Comparison of ENCODE assay signal across 8 cellular contexts in genomic region chr1:9721606-9722377, GRCh38.
DNase-seq lines count a peak whose midpoint lies in the region; ATAC-seq and TF ChIP-seq lines count a peak whose summit lies in the region.

No MANE protein-coding gene starts in this region.

- CTCF ChIA-PET in naive thymus-derived CD4-positive, alpha-beta T cell (lab: Charles Lee) = interaction anchor here (0.6 to 9.7 kb wide), 7 partner anchors 19 to 107 kb away, joined by 3 to 109 read pairs (median 4); no protein-coding TSS in a partner anchor

- peak overlapping the region; percentile 65 for H3K27ac ChIP-seq in naive thymus-derived CD4-positive, alpha-beta T cell (ENCODE audit: low read depth, low read length)
- H3K27ac ChIP-seq in tibial nerve = no peak overlapping the region

- peak; percentile 77 for TF ChIP-seq CTCF in chondrocyte (IDR thresholded peaks at IDR 0.05)
- TF ChIP-seq CTCF in tibial nerve (IDR thresholded peaks at IDR 0.05) = peak; percentile 48 to 74 (median 71)

- H3K4me1 Mint-ChIP-seq in chondrocyte (ENCODE audit: low read depth) = peaks cover 7% of the 10 kb centered on the region
- H3K4me1 Mint-ChIP-seq in naive thymus-derived CD4-positive, alpha-beta T cell = peaks cover 23 to 79% (median 58%) of the 10 kb centered on the region in 7 donors

- H3K27me3 Mint-ChIP-seq in chondrocyte (ENCODE audit: low read depth) = no peaks in the 10 kb centered on the region
- no peaks in the 10 kb centered on the region for H3K27me3 Mint-ChIP-seq in naive thymus-derived CD4-positive, alpha-beta T cell

- POLR2A ChIA-PET in naive thymus-derived CD4-positive, alpha-beta T cell (lab: Charles Lee) = interaction anchor here (1.0 to 13.7 kb wide), 9 partner anchors 9 to 92 kb away, joined by 3 to 280 read pairs (median 5); partner anchors contain the start of gene PIK3CD

- TF ChIP-seq EP300 in tibial nerve (IDR thresholded peaks at IDR 0.05) = no peak

- no peaks in the 10 kb centered on the region for H3K9me3 ChIP-seq in naive thymus-derived CD4-positive, alpha-beta T cell (ENCODE audit: control insufficient read depth in 2 of 3, low read length in 3 of 3)
- H3K9me3 ChIP-seq in tibial nerve = peaks cover 0 to 12% (median 0%) of the 10 kb centered on the region in 4 donors

- peaks cover 27 to 76% (median 40%) of the 10 kb centered on the region in 3 experiments for H3K36me3 ChIP-seq in naive thymus-derived CD4-positive, alpha-beta T cell (ENCODE audit: control insufficient read depth in 2 of 3, insufficient read depth in 3 of 3, low read length in 3 of 3)
- peaks cover 0 to 89% (median 32%) of the 10 kb centered on the region in 3 donors for H3K36me3 ChIP-seq in tibial nerve

- H3K36me3 Mint-ChIP-seq in chondrocyte (ENCODE audit: low read depth) = peaks cover 6% of the 10 kb centered on the region
- peaks cover 0 to 53% (median 39%) of the 10 kb centered on the region in 5 donors for H3K36me3 Mint-ChIP-seq in naive thymus-derived CD4-positive, alpha-beta T cell

- DNase-seq in CD1c-positive myeloid dendritic cell (ENCODE audit: extremely low spot score) = peak; percentile 42
- peak; percentile 86 for DNase-seq in HuH-7 (ENCODE audit: low spot score)
- peak; percentile 70 to 77 for DNase-seq in activated CD4-positive, alpha-beta T cell treated with anti-CD3 and anti-CD28 coated beads for 4 hours
- no peak for DNase-seq in chondrocyte (ENCODE audit: low spot score)
- peak; percentile 63 to 83 (median 72) for DNase-seq in naive thymus-derived CD4-positive, alpha-beta T cell
- DNase-seq in tibial nerve (ENCODE audit: low spot score in 2 of 2) = no peak
- no peak for DNase-seq in SIG-M5 treated with dmso at 0.1 percent for 504 hours (lab: John Stamatoyannopoulos, UW; ENCODE audit: unreplicated experiment)
- DNase-seq in DMS114 treated with DMSO at 0.1 percent for 48 hours (lab: John Stamatoyannopoulos, UW; ENCODE audit: unreplicated experiment) = no peak

- no peak overlapping the region for H3K27ac Mint-ChIP-seq in chondrocyte (ENCODE audit: unreplicated experiment)
- peak overlapping the region; percentile 18 to 88 (median 73) for H3K27ac Mint-ChIP-seq in naive thymus-derived CD4-positive, alpha-beta T cell

- ATAC-seq in naive thymus-derived CD4-positive, alpha-beta T cell = peak; percentile 66

- H3K4me3 ChIP-seq in naive thymus-derived CD4-positive, alpha-beta T cell (ENCODE audit: low read length) = no peak overlapping the region
- H3K4me3 ChIP-seq in tibial nerve = no peak overlapping the region

- H3K4me3 Mint-ChIP-seq in chondrocyte (ENCODE audit: unreplicated experiment) = no peak overlapping the region
- H3K4me3 Mint-ChIP-seq in naive thymus-derived CD4-positive, alpha-beta T cell = peak overlapping the region in 7 of 10 donors; percentile 6 to 89 (median 61)

- H3K4me1 ChIP-seq in naive thymus-derived CD4-positive, alpha-beta T cell (ENCODE audit: control insufficient read depth in 2 of 2, insufficient read depth in 2 of 2, low read length in 2 of 2) = peaks cover 35 to 75% of the 10 kb centered on the region in 2 donors
- peaks cover 0 to 18% (median 7%) of the 10 kb centered on the region in 4 donors for H3K4me1 ChIP-seq in tibial nerve

- peaks cover 4% of the 10 kb centered on the region for H3K9me3 Mint-ChIP-seq in chondrocyte (ENCODE audit: low read depth)
- H3K9me3 Mint-ChIP-seq in naive thymus-derived CD4-positive, alpha-beta T cell = peaks cover 0 to 8% (median 0%) of the 10 kb centered on the region in 11 donors

- 70 to 80% methylated on average over 11 to 17 of the region's 29 CpGs for WGBS in tibial nerve, 2 donors

- no peaks in the 10 kb centered on the region for H3K27me3 ChIP-seq in naive thymus-derived CD4-positive, alpha-beta T cell (ENCODE audit: control insufficient read depth in 2 of 2, insufficient read depth in 2 of 2, low read length in 2 of 2)
- no peaks in the 10 kb centered on the region for H3K27me3 ChIP-seq in tibial nerve

- intact Hi-C loops in naive thymus-derived CD4-positive, alpha-beta T cell (cut with micrococcal nuclease) = loop anchor here in 1 of 2 donors (1.0 kb wide), 1 partner anchor 147 kb away; no protein-coding TSS in a partner anchor

- no peak for TF ChIP-seq POLR2A in tibial nerve (IDR thresholded peaks at IDR 0.05)

Comparison
In these comparisons a context has a peak if more than half of its experiments do, and no peak if none do; other contexts are left out.
1. DNase-seq: peak in CD1c-positive myeloid dendritic cell (single experiment), HuH-7 (single experiment), activated CD4-positive, alpha-beta T cell treated with anti-CD3 and anti-CD28 coated beads for 4 hours (2 of 2) and naive thymus-derived CD4-positive, alpha-beta T cell (9 of 9); none in chondrocyte (single experiment), tibial nerve (0 of 2), SIG-M5 treated with dmso at 0.1 percent for 504 hours (single experiment) and DMS114 treated with DMSO at 0.1 percent for 48 hours (single experiment).